31 cellular contexts compared by ENCODE assay signal in the genomic region with DNA sequence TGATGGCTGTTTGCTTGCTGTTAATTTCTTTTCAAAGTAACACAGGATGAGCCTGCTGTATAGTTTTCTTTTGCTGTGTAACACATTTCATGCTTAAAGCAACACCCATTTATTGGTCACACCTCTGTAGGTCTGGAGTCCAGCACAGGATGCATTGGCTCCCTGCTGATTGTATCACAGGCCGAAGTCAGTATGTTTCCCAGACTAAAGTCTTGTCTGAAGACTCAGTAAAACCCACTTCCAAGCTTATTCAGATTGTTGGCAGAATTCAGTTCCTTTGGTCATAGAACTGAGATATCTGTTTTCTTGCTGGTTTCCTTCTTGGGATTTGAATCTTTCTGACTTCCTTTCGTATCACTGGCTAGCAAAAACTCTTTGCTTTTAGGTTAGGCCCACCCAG. TPM values are rescaled to one million over a fixed set of nuclear protein-coding genes. Genes with fewer than 3 reads are reported as not detected.
DNase-seq lines count a peak whose midpoint lies in the region; ATAC-seq and TF ChIP-seq lines count a peak whose summit lies in the region.
"Had no signal": no experiment of that assay in that cellular context is flagged by ENCODE, and none has a peak within 500 bp of the region (broad histone marks: within the 10 kb centered on the region; RNA-seq: fewer than 3 reads in every experiment).

No MANE protein-coding gene starts in this region.

- peaks cover 61 to 67% (median 66%) of the 10 kb centered on the region in 3 donors for H3K4me1 Mint-ChIP-seq in IgD-negative memory B cell

- H3K27me3 Mint-ChIP-seq in IgD-negative memory B cell = no peaks in the 10 kb centered on the region
- H3K27me3 Mint-ChIP-seq: activated naive CD8-positive, alpha-beta T cell treated with anti-CD3 and anti-CD28 coated beads, Interleukin-2, amount 10 ng/mL, durations not matched to agents 7 days and 5 days had no signal

- H3K36me3 Mint-ChIP-seq in IgD-negative memory B cell = peaks cover 17% of the 10 kb centered on the region

- H3K27ac Mint-ChIP-seq in IgD-negative memory B cell = peak overlapping the region in 2 of 3 donors; percentile 14 to 39
- H3K27ac Mint-ChIP-seq: activated naive CD8-positive, alpha-beta T cell treated with anti-CD3 and anti-CD28 coated beads, Interleukin-2, amount 10 ng/mL, durations not matched to agents 7 days and 5 days; nephron progenitor cell; T-helper 1 cell treated with Interleukin-12 subunit alpha and Interleukin-12 subunit beta and Interleukin-4 antibody, amounts not matched to agents 30 μg/mL and 1 μg/mL, for 36 hours had no signal

- peaks cover 0 to 10% (median 0%) of the 10 kb centered on the region in 3 donors for H3K9me3 Mint-ChIP-seq in IgD-negative memory B cell
- H3K9me3 Mint-ChIP-seq: immature natural killer cell; T-helper 1 cell treated with Interleukin-12 subunit alpha and Interleukin-12 subunit beta and Interleukin-4 antibody, amounts not matched to agents 30 μg/mL and 1 μg/mL, for 36 hours had no signal

- peak overlapping the region in 2 of 4 donors; percentile 42 to 56 for H3K4me3 Mint-ChIP-seq in IgD-negative memory B cell
- H3K4me3 Mint-ChIP-seq: activated naive CD8-positive, alpha-beta T cell treated with anti-CD3 and anti-CD28 coated beads, Interleukin-2, amount 10 ng/mL, durations not matched to agents 7 days and 5 days; nephron progenitor cell; T-helper 1 cell treated with Interleukin-12 subunit alpha and Interleukin-12 subunit beta and Interleukin-4 antibody, amounts not matched to agents 30 μg/mL and 1 μg/mL, for 36 hours had no signal

- no peak for TF ChIP-seq CTCF in choroid plexus epithelial cell (conservative IDR thresholded peaks at IDR 0.05; ENCODE audit: low read depth, low read length)

- ATAC-seq in GM18499 (IDR thresholded peaks at IDR 0.05; ENCODE audit: insufficient read depth, unreplicated experiment) (peak; percentile 1), GM19463 (IDR thresholded peaks at IDR 0.05; ENCODE audit: unreplicated experiment) (peak; percentile 3), HG03196 (IDR thresholded peaks at IDR 0.05; ENCODE audit: unreplicated experiment) (no peak), HG03097 (IDR thresholded peaks at IDR 0.05; ENCODE audit: low FRiP score, unreplicated experiment) (no peak), HG03460 (IDR thresholded peaks at IDR 0.05; ENCODE audit: unreplicated experiment) (no peak)
- ATAC-seq: activated CD4-positive, CD25-positive, alpha-beta regulatory T cell treated with anti-CD3 and anti-CD28 coated beads, Interleukin-2, amount 50 U/mL, for 24 hours; CD8-positive, alpha-beta T cell; HCT116; left cardiac atrium; Right ventricle myocardium inferior; SK-N-SH treated with all-trans-retinoic acid at 6 μM for 48 hours had no signal

- H3K4me3 ChIP-seq in choroid plexus epithelial cell (ENCODE audit: low read depth, low read length) = no peak overlapping the region
- H3K4me3 ChIP-seq: PC-9, tibial nerve had no signal

- DNase-seq in choroid plexus epithelial cell (ENCODE audit: low read depth) = peak; percentile 40
- no peak for DNase-seq in NCI-H2171 treated with DMSO at 0.1 percent for 48 hours (lab: John Stamatoyannopoulos, UW)
- DNase-seq: activated gamma-delta T cell treated with Interleukin-2 at 50 U/mL for 16 hours; activated naive CD8-positive, alpha-beta T cell treated with anti-CD3 and anti-CD28 coated beads, Interleukin-2, amount 10 ng/mL, durations not matched to agents 7 days and 5 days; aorta; CD8-positive, alpha-beta T cell; cortex of kidney; effector memory CD4-positive, alpha-beta T cell; erythroblast; hypothalamus; immature natural killer cell; left cardiac atrium; mammary epithelial cell; NCI-H1417; NCI-H2029; NCI-H526; nephron progenitor cell; PC-9; stimulated activated CD4-positive, alpha-beta T cell treated with anti-CD3 and anti-CD28 coated beads, Interleukin-4, amount 100 ng/mL, for 24 hours had no signal

RNA-seq across cellular contexts. Expression of gene LRP2BP, which starts 54.3 kb away (rescaled TPM):
- 0.89 TPM for polyA plus RNA-seq in IgD-negative memory B cell

RNA-seq across cellular contexts. Expression of gene ANKRD37, which starts 55.3 kb away (rescaled TPM):
- 16.5 TPM for polyA plus RNA-seq in IgD-negative memory B cell

Comparison
In these comparisons a context has a peak if more than half of its experiments do, and no peak if none do; other contexts are left out.
1. ATAC-seq: peak in GM18499 (single experiment) and GM19463 (single experiment); none in HG03196 (single experiment), HG03097 (single experiment) and HG03460 (single experiment).